Comparison of ENCODE assay signal across 1 cellular context in genomic region chr12:106645074-106645421, GRCh38.
TF ChIP-seq lines count a peak whose summit lies in the region.

No MANE protein-coding gene starts in this region.

TF ChIP-seq in HepG2, 621 proteins besides CTCF, POLR2A, EP300 and RAD21 (continued from another document and continues in another):
- TF ChIP-seq MAZ (IDR thresholded peaks at IDR 0.05; ENCODE audit: borderline replicate concordance, low read depth, low read length) (0 out of 2 replicates have a peak, but pooled peaks have one; percentile 38), MAZ (CRISPR knock-in tag; IDR thresholded peaks at IDR 0.05; ENCODE audit: low read depth) (0 out of 2 replicates have a peak, but pooled peaks have one; percentile 19), MED13 (CRISPR knock-in tag; IDR thresholded peaks at IDR 0.05) (no peak), FOXP1 (IDR thresholded peaks at IDR 0.05) (no peak), FOXP1 (CRISPR knock-in tag; IDR thresholded peaks at IDR 0.05) (peak; percentile 53; the same call in 1 of the 2 replicates), TFE3 (CRISPR knock-in tag; IDR thresholded peaks at IDR 0.05) (peak; percentile 90), FOXA3 (CRISPR knock-in tag; IDR thresholded peaks at IDR 0.05) (peak; percentile 25; the same call in 1 of the 2 replicates), SOX5 (CRISPR knock-in tag; IDR thresholded peaks at IDR 0.05; ENCODE audit: borderline replicate concordance) (peak; percentile 77; the same call in 1 of the 2 replicates), ZBTB34 (CRISPR knock-in tag; IDR thresholded peaks at IDR 0.05) (0 out of 2 replicates have a peak, but pooled peaks have one; percentile 31), ZNF251 (CRISPR knock-in tag; IDR thresholded peaks at IDR 0.05) (no peak), ZC3H13 (CRISPR knock-in tag; IDR thresholded peaks at IDR 0.05) (no peak), GATAD2A (CRISPR knock-in tag; IDR thresholded peaks at IDR 0.05) (peak; percentile 25; the same call in 1 of the 2 replicates), SUZ12 (IDR thresholded peaks at IDR 0.05; ENCODE audit: low read depth, low read length) (no peak), USF2 (IDR thresholded peaks at IDR 0.05; ENCODE audit: low read depth, low read length) (peak; percentile 83), USF2 (CRISPR knock-in tag; IDR thresholded peaks at IDR 0.05; ENCODE audit: borderline replicate concordance) (peak; percentile 80; the same call in 1 of the 2 replicates), PATZ1 (CRISPR knock-in tag; IDR thresholded peaks at IDR 0.05) (peak; percentile 71), KIAA2018 (CRISPR knock-in tag; IDR thresholded peaks at IDR 0.05; ENCODE audit: borderline replicate concordance) (no peak), NCOA2 (CRISPR knock-in tag; IDR thresholded peaks at IDR 0.05) (peak; percentile 39; the same call in 1 of the 2 replicates), BCL6 (CRISPR knock-in tag; IDR thresholded peaks at IDR 0.05) (peak; percentile 61), ELF3 (CRISPR knock-in tag; IDR thresholded peaks at IDR 0.05) (no peak), SALL1 (CRISPR knock-in tag; IDR thresholded peaks at IDR 0.05) (peak; percentile 35), ZNF543 (CRISPR knock-in tag; IDR thresholded peaks at IDR 0.05) (no peak), HDAC2 (CRISPR knock-in tag; IDR thresholded peaks at IDR 0.05) (0 out of 2 replicates have a peak, but pooled peaks have one; percentile 17), CCDC6 (CRISPR knock-in tag; IDR thresholded peaks at IDR 0.05) (peak; percentile 30; the same call in 1 of the 2 replicates), RXRB (CRISPR knock-in tag; IDR thresholded peaks at IDR 0.05; ENCODE audit: borderline replicate concordance) (0 out of 2 replicates have a peak, but pooled peaks have one; percentile 17), NFYB (CRISPR knock-in tag; IDR thresholded peaks at IDR 0.05) (no peak), CEBPG (CRISPR knock-in tag; IDR thresholded peaks at IDR 0.05) (peak; percentile 51; the same call in 1 of the 2 replicates), BHLHE40 (IDR thresholded peaks at IDR 0.05; ENCODE audit: low read length) (peak; percentile 79), FOXA1 (IDR thresholded peaks at IDR 0.05) (no peak), FOXA1 (CRISPR knock-in tag; IDR thresholded peaks at IDR 0.05) (peak; percentile 33; the same call in 1 of the 2 replicates), ZNF24 (IDR thresholded peaks at IDR 0.05) (no peak), RBM22 (optimal IDR thresholded peaks at IDR 0.05; ENCODE audit: low read length) (no peak), HIC2 (CRISPR knock-in tag; IDR thresholded peaks at IDR 0.05; ENCODE audit: low read depth) (peak; percentile 73; the same call in 1 of the 2 replicates), HNRNPL (IDR thresholded peaks at IDR 0.05; ENCODE audit: low read depth, low read length) (peak; percentile 98), EHMT2 (IDR thresholded peaks at IDR 0.05; ENCODE audit: borderline replicate concordance, low read depth, low read length) (no peak), PITX1 (CRISPR knock-in tag; IDR thresholded peaks at IDR 0.05) (peak; percentile 13; the same call in 1 of the 2 replicates), PHB2 (IDR thresholded peaks at IDR 0.05; ENCODE audit: partially characterized antibody) (no peak), ASH2L (IDR thresholded peaks at IDR 0.05; ENCODE audit: insufficient read length, low read depth, low read length) (peak; percentile 37), GPN1 (CRISPR knock-in tag; IDR thresholded peaks at IDR 0.05; ENCODE audit: borderline replicate concordance) (no peak)
